ENCODE assay signal across 16 cellular contexts in genomic region chr2:97673915-97674283, GRCh38. TPM values are rescaled to one million over a fixed set of nuclear protein-coding genes. Genes with fewer than 3 reads are reported as not detected.
DNase-seq lines count a peak whose midpoint lies in the region; ATAC-seq, FAIRE-seq and TF ChIP-seq lines count a peak whose summit lies in the region.
"Had no signal": no experiment of that assay in that cellular context is flagged by ENCODE, and none has a peak within 500 bp of the region (broad histone marks: within the 10 kb centered on the region; RNA-seq: fewer than 3 reads in every experiment).

No MANE protein-coding gene starts in this region.

- peaks cover 11 to 26% of the 10 kb centered on the region in 2 experiments for H3K4me1 ChIP-seq in K562 (replicated peaks in 1 of 2; ENCODE audit: control insufficient read depth in 2 of 2, insufficient read depth in 2 of 2, low read length in 2 of 2)
- H3K4me1 ChIP-seq: HAP-1 had no signal

- H3K36me3 Mint-ChIP-seq in activated naive CD4-positive, alpha-beta T cell treated with anti-CD3 and anti-CD28 coated beads, Interleukin-2, amount 10 ng/mL, durations not matched to agents 7 days and 5 days: no peaks in the 10 kb centered on the region
- peaks cover 0 to 2% of the 10 kb centered on the region in 2 donors for H3K36me3 Mint-ChIP-seq in stimulated activated naive B cell treated with anti-CD40 and anti-IgM and Interleukin-4, amounts not matched to agents 10 μg/mL and 1 μg/mL and 100 μg/mL, for 72 hours

- peak overlapping the region; percentile 63 for H3K4me2 ChIP-seq in K562 (ENCODE audit: insufficient read depth, low read length)

- H4K20me1 ChIP-seq in K562 (replicated peaks; ENCODE audit: control insufficient read depth, insufficient read depth, low read length): no peaks in the 10 kb centered on the region

- in situ Hi-C loops in K562 (cut with MboI): no loop called here

- TF ChIP-seq RAD21 in K562 (CRISPR knock-in tag; conservative IDR thresholded peaks at IDR 0.05 in 1 of 2, IDR thresholded peaks at IDR 0.05 in 1 of 2): no peak

- no peak overlapping the region for H3K4me3 Mint-ChIP-seq in activated naive CD4-positive, alpha-beta T cell treated with anti-CD3 and anti-CD28 coated beads, Interleukin-2, amount 10 ng/mL, durations not matched to agents 7 days and 5 days
- peak overlapping the region; percentile 22 to 47 for H3K4me3 Mint-ChIP-seq in stimulated activated naive B cell treated with anti-CD40 and anti-IgM and Interleukin-4, amounts not matched to agents 10 μg/mL and 1 μg/mL and 100 μg/mL, for 72 hours

- no TSS peak for BruUV-seq in K562 (replicated peaks; lab: Mats Ljungman, UMichigan)

- intact Hi-C loops in K562 (cut with micrococcal nuclease): no loop called here

- no peak for TF ChIP-seq CTCF in K562 (IDR thresholded peaks at IDR 0.05 in 2 of 3, conservative IDR thresholded peaks at IDR 0.05 in 1 of 3; ENCODE audit: insufficient read depth in 2 of 3, low read depth in 1 of 3, low read length in 3 of 3)

- CTCF ChIA-PET in activated naive CD4-positive, alpha-beta T cell treated with anti-CD3 and anti-CD28 coated beads, Interleukin-2, amount 10 ng/mL, durations not matched to agents 7 days and 5 days (lab: Charles Lee): no interaction called here
- CTCF ChIA-PET in K562 (lab: Yijun Ruan, JAX; ENCODE audit: low intra/inter-chr PET ratio): interaction anchor here (1.2 kb wide), 1 partner anchor 9 kb away, joined by 3 read pairs; no protein-coding TSS in a partner anchor

- no peak overlapping the region for H3K4me3 ChIP-seq in K562
- H3K4me3 ChIP-seq: HAP-1, ovary had no signal

- FAIRE-seq in K562 (lab: Jason Lieb, UNC): no peak

- H2AFZ ChIP-seq in K562 (ENCODE audit: low read depth, low read length): peak overlapping the region; percentile 80

- peak overlapping the region; percentile 73 for H3K27ac ChIP-seq in K562 (ENCODE audit: extremely low read depth, low read depth, low read length)
- H3K27ac ChIP-seq: brain microvascular endothelial cell, ovary had no signal

- no peaks in the 10 kb centered on the region for H3K27me3 ChIP-seq in K562 (ENCODE audit: control insufficient read depth in 2 of 2, insufficient read depth in 2 of 2, low read length in 2 of 2)
- H3K27me3 ChIP-seq: brain microvascular endothelial cell, ovary had no signal

- peaks cover 6% of the 10 kb centered on the region for H3K27me3 Mint-ChIP-seq in activated naive CD4-positive, alpha-beta T cell treated with anti-CD3 and anti-CD28 coated beads, Interleukin-2, amount 10 ng/mL, durations not matched to agents 7 days and 5 days
- no peaks in the 10 kb centered on the region for H3K27me3 Mint-ChIP-seq in stimulated activated naive B cell treated with anti-CD40 and anti-IgM and Interleukin-4, amounts not matched to agents 10 μg/mL and 1 μg/mL and 100 μg/mL, for 72 hours

- H3K36me3 ChIP-seq in K562 (ENCODE audit: control insufficient read depth, insufficient read depth, low read length): no peaks in the 10 kb centered on the region
- H3K36me3 ChIP-seq: brain microvascular endothelial cell, HAP-1, ovary had no signal

- WGBS in K562 (ENCODE audit: insufficient coverage, low coverage, missing lambda C conversion rate): 4% methylated on average over 8 of the region's 8 CpGs

- H3K79me2 ChIP-seq in K562 (ENCODE audit: control insufficient read depth, insufficient read depth, low read length): no peaks in the 10 kb centered on the region

- no peaks in the 10 kb centered on the region for H3K9me3 ChIP-seq in K562 (replicated peaks; ENCODE audit: control insufficient read depth, insufficient read depth, low read depth, low read length)
- H3K9me3 ChIP-seq: HAP-1, ovary had no signal

- no peak overlapping the region for H3K27ac Mint-ChIP-seq in activated naive CD4-positive, alpha-beta T cell treated with anti-CD3 and anti-CD28 coated beads, Interleukin-2, amount 10 ng/mL, durations not matched to agents 7 days and 5 days
- peak overlapping the region; percentile 93 for H3K27ac Mint-ChIP-seq in stimulated activated naive B cell treated with anti-CD40 and anti-IgM and Interleukin-4, amounts not matched to agents 10 μg/mL and 1 μg/mL and 100 μg/mL, for 72 hours

- no peak for TF ChIP-seq EP300 in K562 (IDR thresholded peaks at IDR 0.05; ENCODE audit: low read length)

- TF ChIP-seq POLR2A in K562 (conservative IDR thresholded peaks at IDR 0.05): no peak

- peak overlapping the region; percentile 38; a peak in 2 of 4 replicates for H3K9ac ChIP-seq in K562 (ENCODE audit: insufficient read depth in 1 of 2, low read depth in 2 of 2, low read length in 2 of 2)

- DNase-seq in activated naive CD4-positive, alpha-beta T cell treated with Interleukin-2 at 50 U/mL for 16 hours: peak; percentile 33
- DNase-seq in activated naive CD4-positive, alpha-beta T cell treated with anti-CD3 and anti-CD28 coated beads, Interleukin-2, amount 10 ng/mL, durations not matched to agents 7 days and 5 days: no peak
- DNase-seq in NCI-H69 (lab: John Stamatoyannopoulos, UW): peak; percentile 24
- peak in 2 of 4 experiments; percentile 34 to 72 for DNase-seq in K562 (ENCODE audit: extremely low read depth in 1 of 4, low spot score in 3 of 4)
- DNase-seq in stimulated activated naive B cell treated with anti-CD40 and anti-IgM and Interleukin-4, amounts not matched to agents 10 μg/mL and 1 μg/mL and 100 μg/mL, for 72 hours: peak; percentile 37
- DNase-seq in NCI-H2171 (lab: John Stamatoyannopoulos, UW): no peak
- no peak for DNase-seq in activated effector memory CD4-positive, alpha-beta T cell treated with Interleukin-2 at 50 U/mL for 16 hours
- DNase-seq: brain microvascular endothelial cell; effector CD8-positive, alpha-beta T cell; ovary had no signal

- peak; percentile 55; the same call in 2 of the 3 replicates for ATAC-seq in K562
- peak; percentile 86 to 91 for ATAC-seq in stimulated activated naive B cell treated with anti-CD40 and anti-IgM and Interleukin-4, amounts not matched to agents 10 μg/mL and 1 μg/mL and 100 μg/mL, for 72 hours (replicated peaks)
- no peak for ATAC-seq in HG03175 (IDR thresholded peaks at IDR 0.05; ENCODE audit: unreplicated experiment)
- ATAC-seq: Panc1 had no signal

- peaks cover 10% of the 10 kb centered on the region for H3K4me1 Mint-ChIP-seq in activated naive CD4-positive, alpha-beta T cell treated with anti-CD3 and anti-CD28 coated beads, Interleukin-2, amount 10 ng/mL, durations not matched to agents 7 days and 5 days
- H3K4me1 Mint-ChIP-seq in stimulated activated naive B cell treated with anti-CD40 and anti-IgM and Interleukin-4, amounts not matched to agents 10 μg/mL and 1 μg/mL and 100 μg/mL, for 72 hours: peaks cover 18 to 19% of the 10 kb centered on the region in 2 donors

- POLR2A ChIA-PET in K562 (lab: Yijun Ruan, JAX): interaction anchor here (1.0 to 1.8 kb wide), 4 partner anchors 10 to 28 kb away, joined by 3 to 14 read pairs (median 5); partner anchors contain the start of genes ACTR1B and COX5B

- no peaks in the 10 kb centered on the region for H3K9me3 Mint-ChIP-seq in activated naive CD4-positive, alpha-beta T cell treated with anti-CD3 and anti-CD28 coated beads, Interleukin-2, amount 10 ng/mL, durations not matched to agents 7 days and 5 days
- no peaks in the 10 kb centered on the region for H3K9me3 Mint-ChIP-seq in stimulated activated naive B cell treated with anti-CD40 and anti-IgM and Interleukin-4, amounts not matched to agents 10 μg/mL and 1 μg/mL and 100 μg/mL, for 72 hours

- H3K9me1 ChIP-seq in K562 (ENCODE audit: control insufficient read depth, insufficient read depth, low read length): no peaks in the 10 kb centered on the region

RNA-seq across cellular contexts. Expression of gene C2orf92, which starts 4.4 kb away (rescaled TPM):
- 36.2 and 42.2 TPM in 2 replicates for total RNA-seq in K562 (2011; cell fraction: chromatin; rRNA removed; ENCODE audit: low replicate concordance)
- 17.0 and 25.8 TPM in 2 replicates for total RNA-seq in K562 (2011; cell fraction: nucleolus; rRNA removed)
- total RNA-seq in K562 (2011; cell fraction: nucleoplasm; rRNA removed): 19.2 and 23.9 TPM in 2 replicates
- total RNA-seq in K562 (2014; rRNA removed): 2.2 TPM in 2 replicates
- total RNA-seq in K562 (2014; rRNA removed; fragmentation: Illumina TruSeq; extraction: Trizol): 3.6 and 5.0 TPM in 2 replicates
- total RNA-seq in K562 (2015; rRNA removed; fragmentation: Illumina TruSeq; extraction: Trizol): 6.7 and 6.8 TPM in 2 replicates
- 4.0 and 4.5 TPM in 2 replicates for total RNA-seq in K562 (2021)
- polyA plus RNA-seq in K562 (2011; rRNA removed): 6.1 and 7.1 TPM in 2 replicates
- polyA plus RNA-seq in K562 (2011; cell fraction: cytosol; rRNA removed): 1.4 and 2.2 TPM in 2 replicates
- polyA plus RNA-seq in K562 (2011; cell fraction: nucleus; rRNA removed): 22.7 and 23.4 TPM in 2 replicates
- polyA plus RNA-seq in K562 (2012): 5.3 and 10.9 TPM in 2 replicates
- 3.4 and 4.0 TPM in 2 replicates for polyA plus RNA-seq in K562 (2014; fragmentation: Illumina TruSeq; extraction: Trizol)
- polyA plus RNA-seq in K562 (2014; fragmentation: Nextera tagmentation; extraction: Ambion mirVana): 1 to 10 TPM in 1 of 2 experiments, under 1 TPM in 1; 0.65 to 1.2 TPM
- 4.2 and 6.0 TPM in 2 replicates for polyA plus RNA-seq in K562 (2014; rRNA removed)
- 11.2 and 14.2 TPM in 2 replicates for polyA minus RNA-seq in K562 (2011; rRNA and poly(A)+ RNA removed)
- 1.4 and 2.4 TPM in 2 replicates for polyA minus RNA-seq in K562 (2011; cell fraction: cytosol; rRNA and poly(A)+ RNA removed)
- 9.6 and 20.2 TPM in 2 replicates for polyA minus RNA-seq in K562 (2011; cell fraction: nucleus; rRNA and poly(A)+ RNA removed)

RNA-seq across cellular contexts. Expression of gene ACTR1B, which starts 10.1 kb away (rescaled TPM):
- 58.6 and 187 TPM in 2 replicates for total RNA-seq in K562 (2011; cell fraction: chromatin; rRNA removed; ENCODE audit: low replicate concordance)
- 122 and 125 TPM in 2 replicates for total RNA-seq in K562 (2011; cell fraction: nucleolus; rRNA removed)
- 80.8 and 84.3 TPM in 2 replicates for total RNA-seq in K562 (2011; cell fraction: nucleoplasm; rRNA removed)
- total RNA-seq in K562 (2014; rRNA removed) (22.1 and 27.9 TPM in 2 replicates), K562 (2014; rRNA removed; fragmentation: Illumina TruSeq; extraction: Trizol) (12.0 and 16.2 TPM in 2 replicates), K562 (2015; rRNA removed; fragmentation: Illumina TruSeq; extraction: Trizol) (26.4 and 26.7 TPM in 2 replicates), K562 (2021) (41.0 and 43.0 TPM in 2 replicates)
- polyA plus RNA-seq in K562 (2011; rRNA removed) (40.9 and 47.4 TPM in 2 replicates), K562 (2014; fragmentation: Illumina TruSeq; extraction: Trizol) (22.5 and 29.2 TPM in 2 replicates), K562 (2014; fragmentation: Nextera tagmentation; extraction: Ambion mirVana) (1 to 10 TPM in 1 of 2 experiments, under 1 TPM in 1; 0.49 to 2.3 TPM), K562 (2014; rRNA removed) (42.3 and 46.1 TPM in 2 replicates)
- 50.7 and 71.9 TPM in 2 replicates for polyA plus RNA-seq in K562 (2011; cell fraction: cytosol; rRNA removed)
- 306 and 320 TPM in 2 replicates for polyA plus RNA-seq in K562 (2011; cell fraction: nucleus; rRNA removed)
- 37.9 and 120 TPM in 2 replicates for polyA plus RNA-seq in K562 (2012)
- 16.2 and 25.4 TPM in 2 replicates for polyA minus RNA-seq in K562 (2011; rRNA and poly(A)+ RNA removed)
- polyA minus RNA-seq in K562 (2011; cell fraction: cytosol; rRNA and poly(A)+ RNA removed): 19.1 and 23.3 TPM in 2 replicates
- 68.1 and 83.7 TPM in 2 replicates for polyA minus RNA-seq in K562 (2011; cell fraction: nucleus; rRNA and poly(A)+ RNA removed)

RNA-seq across cellular contexts. Expression of gene COX5B, which starts 28.0 kb away (rescaled TPM):
- 55.0 and 69.6 TPM in 2 replicates for total RNA-seq in K562 (2011; cell fraction: chromatin; rRNA removed; ENCODE audit: low replicate concordance)
- total RNA-seq in K562 (2011; cell fraction: nucleolus; rRNA removed): 123 and 139 TPM in 2 replicates
- total RNA-seq in K562 (2011; cell fraction: nucleoplasm; rRNA removed): 112 and 121 TPM in 2 replicates
- 1,235 and 1,392 TPM in 2 replicates for total RNA-seq in K562 (2014; rRNA removed)
- 182 and 199 TPM in 2 replicates for total RNA-seq in K562 (2014; rRNA removed; fragmentation: Illumina TruSeq; extraction: Trizol)
- total RNA-seq in K562 (2015; rRNA removed; fragmentation: Illumina TruSeq; extraction: Trizol): 458 and 535 TPM in 2 replicates
- total RNA-seq in K562 (2021): 536 and 603 TPM in 2 replicates
- polyA plus RNA-seq in K562 (2011; rRNA removed): 535 and 582 TPM in 2 replicates
- polyA plus RNA-seq in K562 (2011; cell fraction: cytosol; rRNA removed): 717 and 760 TPM in 2 replicates
- 365 and 570 TPM in 2 replicates for polyA plus RNA-seq in K562 (2011; cell fraction: nucleus; rRNA removed)
- polyA plus RNA-seq in K562 (2012): 526 and 547 TPM in 2 replicates
- 154 and 281 TPM in 2 replicates for polyA plus RNA-seq in K562 (2014; fragmentation: Illumina TruSeq; extraction: Trizol)
- polyA plus RNA-seq in K562 (2014; fragmentation: Nextera tagmentation; extraction: Ambion mirVana): 100 to 1,000 TPM; 305 to 487 TPM
- 1,304 and 1,424 TPM in 2 replicates for polyA plus RNA-seq in K562 (2014; rRNA removed)
- 60.5 and 61.2 TPM in 2 replicates for polyA minus RNA-seq in K562 (2011; rRNA and poly(A)+ RNA removed)
- 88.6 and 115 TPM in 2 replicates for polyA minus RNA-seq in K562 (2011; cell fraction: cytosol; rRNA and poly(A)+ RNA removed)
- polyA minus RNA-seq in K562 (2011; cell fraction: nucleus; rRNA and poly(A)+ RNA removed): 46.4 and 75.2 TPM in 2 replicates

RNA-seq across cellular contexts. Expression of gene ZAP70, which starts 39.5 kb away (rescaled TPM):
- 0.58 and 3.1 TPM in 2 replicates for total RNA-seq in K562 (2011; cell fraction: chromatin; rRNA removed; ENCODE audit: low replicate concordance)
- total RNA-seq in K562 (2011; cell fraction: nucleolus; rRNA removed): 1.8 and 2.0 TPM in 2 replicates
- total RNA-seq in K562 (2011; cell fraction: nucleoplasm; rRNA removed): 0.81 and 1.7 TPM in 2 replicates
- total RNA-seq in K562 (2014; rRNA removed): 0.41 and 0.49 TPM in 2 replicates
- 0.07 TPM in 1 of 2 replicates, not detected in the other for total RNA-seq in K562 (2014; rRNA removed; fragmentation: Illumina TruSeq; extraction: Trizol)
- total RNA-seq in K562 (2015; rRNA removed; fragmentation: Illumina TruSeq; extraction: Trizol): 0.18 and 0.19 TPM in 2 replicates
- total RNA-seq in K562 (2021): 0.80 and 0.98 TPM in 2 replicates
- polyA plus RNA-seq in K562 (2011; rRNA removed): 0.35 and 0.39 TPM in 2 replicates
- 0.18 and 0.63 TPM in 2 replicates for polyA plus RNA-seq in K562 (2011; cell fraction: cytosol; rRNA removed)
- 2.9 and 5.1 TPM in 2 replicates for polyA plus RNA-seq in K562 (2011; cell fraction: nucleus; rRNA removed)
- polyA plus RNA-seq in K562 (2012): 0.76 and 3.9 TPM in 2 replicates
- 0.21 and 0.22 TPM in 2 replicates for polyA plus RNA-seq in K562 (2014; fragmentation: Illumina TruSeq; extraction: Trizol)
- polyA plus RNA-seq in K562 (2014; fragmentation: Nextera tagmentation; extraction: Ambion mirVana): under 1 TPM in 1 of 2 experiments, not detected in 1; 0.06 TPM
- polyA plus RNA-seq in K562 (2014; rRNA removed): 0.20 and 0.76 TPM in 2 replicates
- 0.15 and 0.46 TPM in 2 replicates for polyA minus RNA-seq in K562 (2011; rRNA and poly(A)+ RNA removed)
- not detected in 2 replicates for polyA minus RNA-seq in K562 (2011; cell fraction: cytosol; rRNA and poly(A)+ RNA removed)
- polyA minus RNA-seq in K562 (2011; cell fraction: nucleus; rRNA and poly(A)+ RNA removed): 0.81 TPM in 1 of 2 replicates, not detected in the other
- total RNA-seq: fibroblast of villous mesenchyme, G401, M059J had no signal

Comparison
In these comparisons a context has a peak if more than half of its experiments do, and no peak if none do; other contexts are left out.
1. DNase-seq: peak in activated naive CD4-positive, alpha-beta T cell treated with Interleukin-2 at 50 U/mL for 16 hours (single experiment), NCI-H69 (single experiment) and stimulated activated naive B cell treated with anti-CD40 and anti-IgM and Interleukin-4, amounts not matched to agents 10 μg/mL and 1 μg/mL and 100 μg/mL, for 72 hours (single experiment); none in activated naive CD4-positive, alpha-beta T cell treated with anti-CD3 and anti-CD28 coated beads, Interleukin-2, amount 10 ng/mL, durations not matched to agents 7 days and 5 days (single experiment), NCI-H2171 (single experiment) and activated effector memory CD4-positive, alpha-beta T cell treated with Interleukin-2 at 50 U/mL for 16 hours (single experiment).